Comparison of ENCODE assay signal across 26 cellular contexts in genomic region chr7:121382479-121382878, GRCh38. TPM values are rescaled to one million over a fixed set of nuclear protein-coding genes. Genes with fewer than 3 reads are reported as not detected.
"Had no signal": no experiment of that assay in that cellular context is flagged by ENCODE, and none has a peak within 500 bp of the region (broad histone marks: within the 10 kb centered on the region; RNA-seq: fewer than 3 reads in every experiment).

No MANE protein-coding gene starts in this region.

- H3K4me3 ChIP-seq: left lung, lung, neural progenitor cell, sigmoid colon, upper lobe of right lung had no signal

- H3K9me3 Mint-ChIP-seq: activated naive CD4-positive, alpha-beta T cell treated with anti-CD3 and anti-CD28 coated beads, Interleukin-2, amount 50 U/mL, for 72 hours; brain; naive thymus-derived CD8-positive, alpha-beta T cell; neural progenitor cell had no signal

- H3K9ac ChIP-seq: neural progenitor cell had no signal

- H3K27me3 Mint-ChIP-seq: brain; naive thymus-derived CD8-positive, alpha-beta T cell; progenitor cell of endocrine pancreas had no signal

- DNase-seq: activated CD4-positive, alpha-beta T cell treated with anti-CD3 and anti-CD28 coated beads for 1 hour; activated gamma-delta T cell treated with Interleukin-2 at 50 U/mL for 16 hours; activated T-cell treated with anti-CD3 and anti-CD28 coated beads, Interleukin-2, amount 50 U/mL, for 1 hour; aorta; caudate nucleus; dermis blood vessel endothelial cell; effector CD8-positive, alpha-beta T cell; foreskin keratinocyte; kidney glomerular epithelial cell; left lung; naive thymus-derived CD8-positive, alpha-beta T cell; retina; sigmoid colon; stimulated activated CD4-positive, alpha-beta T cell treated with anti-CD3 and anti-CD28 coated beads, Interleukin-4, amount 100 ng/mL, for 1 hour; stimulated activated naive CD8-positive, alpha-beta T cell treated with anti-CD3 and anti-CD28 coated beads, Interleukin-15, Interleukin-2, amounts not matched to agents 100 U/mL and 50 U/mL, for 24 hours; T-helper 2 cell; upper lobe of right lung; WERI-Rb-1 had no signal

- H2AFZ ChIP-seq: neural progenitor cell had no signal

- ATAC-seq: activated naive CD4-positive, alpha-beta T cell treated with anti-CD3 and anti-CD28 coated beads, Interleukin-2, amount 50 U/mL, for 72 hours; foreskin keratinocyte; left lung; naive thymus-derived CD8-positive, alpha-beta T cell; stimulated activated naive CD8-positive, alpha-beta T cell treated with anti-CD3 and anti-CD28 coated beads, Interleukin-15, Interleukin-2, amounts not matched to agents 100 U/mL and 50 U/mL, for 24 hours; upper lobe of right lung had no signal

- H3K27ac Mint-ChIP-seq: activated naive CD4-positive, alpha-beta T cell treated with anti-CD3 and anti-CD28 coated beads, Interleukin-2, amount 50 U/mL, for 72 hours; brain; neural progenitor cell; progenitor cell of endocrine pancreas had no signal

- H3K27me3 ChIP-seq: foreskin keratinocyte, left lung, neural progenitor cell, sigmoid colon, upper lobe of right lung had no signal

- H3K4me3 Mint-ChIP-seq: brain, neural progenitor cell had no signal

- H3K36me3 ChIP-seq: neural progenitor cell had no signal

- H3K27ac ChIP-seq: foreskin keratinocyte, left lung, neural progenitor cell, sigmoid colon, upper lobe of right lung, WERI-Rb-1 had no signal

- H3K4me2 ChIP-seq: neural progenitor cell had no signal

- H3K9me3 ChIP-seq: left lung, sigmoid colon, upper lobe of right lung had no signal

RNA-seq across cellular contexts. Expression of gene WNT16, which starts 53.7 kb away (rescaled TPM):
- total RNA-seq: activated naive CD4-positive, alpha-beta T cell treated with anti-CD3 and anti-CD28 coated beads, Interleukin-2, amount 50 U/mL, for 72 hours; aorta; dermis blood vessel endothelial cell; foreskin keratinocyte; left lung; omental fat pad; progenitor cell of endocrine pancreas; subcutaneous adipose tissue; upper lobe of right lung had no signal
- polyA plus RNA-seq: adipose tissue; aorta; foreskin keratinocyte; naive thymus-derived CD8-positive, alpha-beta T cell had no signal
